In the genomic region with DNA sequence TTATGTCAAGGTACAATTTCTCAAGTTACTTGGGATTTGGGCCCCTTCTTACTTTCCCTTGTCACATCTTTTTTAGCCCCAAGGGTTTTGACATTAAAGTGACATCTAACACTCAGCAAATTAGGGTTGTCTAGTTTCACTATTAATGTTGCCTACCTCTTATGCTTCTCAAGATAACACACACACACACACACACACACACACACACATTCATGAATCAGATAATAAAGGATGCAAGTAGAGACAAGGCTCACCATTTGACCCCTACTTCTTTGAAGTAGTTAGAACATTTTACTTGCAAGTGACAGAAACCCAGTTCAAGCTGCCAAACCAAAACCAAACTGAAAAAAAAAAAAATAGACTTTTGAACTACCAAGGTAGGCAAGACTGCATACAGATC, we compare ENCODE assay signal across 26 cellular contexts.
DNase-seq lines count a peak whose midpoint lies in the region; ATAC-seq, FAIRE-seq and TF ChIP-seq lines count a peak whose summit lies in the region.
"Had no signal": no experiment of that assay in that cellular context is flagged by ENCODE, and none has a peak within 500 bp of the region (broad histone marks: within the 10 kb centered on the region; RNA-seq: fewer than 3 reads in every experiment).

No MANE protein-coding gene starts in this region.

- no peaks in the 10 kb centered on the region for H3K4me1 Mint-ChIP-seq in neural progenitor cell

- no peaks in the 10 kb centered on the region for H3K79me2 ChIP-seq in neural progenitor cell (ENCODE audit: low read depth)

- H3K4me3 Mint-ChIP-seq in neural progenitor cell, result no peak overlapping the region
- H3K4me3 Mint-ChIP-seq: dendritic cell treated with granulocyte-macrophage colony-stimulating factor and Interleukin-4, amounts not matched to agents 40 ng/mL and 50 ng/mL, for 4 days had no signal

- peaks cover 11% of the 10 kb centered on the region for H3K9me3 Mint-ChIP-seq in neural progenitor cell

- intact Hi-C loops in heart right ventricle (cut with DNase I), result no loop called here

- no peak for ATAC-seq in RWPE2 (ENCODE audit: low read depth)
- no peak for ATAC-seq in heart right ventricle
- no peak for ATAC-seq in GM19467 (IDR thresholded peaks at IDR 0.05; ENCODE audit: unreplicated experiment)
- ATAC-seq: GM12878, left colon had no signal

- H3K27ac ChIP-seq in RWPE2 (ENCODE audit: poor library complexity, severe bottlenecking), result peak overlapping the region; percentile 89
- no peak overlapping the region for H3K27ac ChIP-seq in heart right ventricle
- no peak overlapping the region for H3K27ac ChIP-seq in neural progenitor cell
- H3K27ac ChIP-seq: cardiac muscle cell, KMS-11, tibial artery had no signal

- no peak overlapping the region for H3K9ac ChIP-seq in neural progenitor cell
- H3K9ac ChIP-seq: KMS-11 had no signal

- FAIRE-seq in bronchial epithelial cell (lab: Jason Lieb, UNC), result no peak
- FAIRE-seq: GM12878, HTR-8/SVneo had no signal

- no peaks in the 10 kb centered on the region for H4K20me1 ChIP-seq in neural progenitor cell (ENCODE audit: low read depth)

- DNase-seq in stimulated activated CD4-positive, alpha-beta T cell treated with anti-CD3 and anti-CD28 coated beads, Interleukin-15, amount 100 ng/mL, for 24 hours, result peak; percentile 20
- DNase-seq in stimulated activated CD4-positive, alpha-beta T cell treated with anti-CD3 and anti-CD28 coated beads, Interleukin-12 subunit alpha, Interleukin-12 subunit beta, amount 100 ng/mL, for 4 hours, result no peak
- no peak for DNase-seq in RWPE2 (ENCODE audit: low spot score)
- peak; percentile 22 for DNase-seq in bronchial epithelial cell (ENCODE audit: low read depth)
- DNase-seq in heart right ventricle, result no peak
- no peak for DNase-seq in effector CD8-positive, alpha-beta T cell (lab: John Stamatoyannopoulos, UW)
- DNase-seq in neural progenitor cell (ENCODE audit: low spot score), result no peak
- DNase-seq: activated CD8-positive, alpha-beta memory T cell treated with anti-CD3 and anti-CD28 coated beads for 24 hours; glutamatergic neuron; left colon; mesenchymal stem cell; NCI-H1930; NCI-H345; NCI-H82; OCI-M1; SIG-M5; stimulated activated CD4-positive, alpha-beta T cell treated with anti-CD3 and anti-CD28 coated beads, Interleukin-2, amount 100 ng/mL, for 48 hours; stimulated activated naive CD4-positive, alpha-beta T cell treated with Interleukin-2 at 50 U/mL for 16 hours; tibial artery had no signal

- TF ChIP-seq CTCF in RWPE2 (IDR thresholded peaks at IDR 0.05; ENCODE audit: poor library complexity, severe bottlenecking) (no peak), bronchial epithelial cell (IDR thresholded peaks at IDR 0.05; ENCODE audit: insufficient read depth, low read length, severe bottlenecking) (no peak), heart right ventricle (IDR thresholded peaks at IDR 0.05) (no peak), neural progenitor cell (IDR thresholded peaks at IDR 0.05) (no peak)

- H3K27me3 Mint-ChIP-seq in neural progenitor cell (ENCODE audit: insufficient read depth, low read depth), result no peaks in the 10 kb centered on the region

- H3K4me1 ChIP-seq in RWPE2 (ENCODE audit: insufficient read depth, poor library complexity, severe bottlenecking) (peaks cover 24% of the 10 kb centered on the region), heart right ventricle (peaks cover 0 to 29% (median under 1%) of the 10 kb centered on the region in 9 donors), neural progenitor cell (no peaks in the 10 kb centered on the region)
- H3K4me1 ChIP-seq: tibial artery had no signal

- H3K27me3 ChIP-seq in RWPE2 (ENCODE audit: insufficient read depth, poor library complexity, severe bottlenecking) (no peaks in the 10 kb centered on the region), bronchial epithelial cell (ENCODE audit: control insufficient read depth, insufficient read depth, low read length) (no peaks in the 10 kb centered on the region), heart right ventricle (no peaks in the 10 kb centered on the region), neural progenitor cell (no peaks in the 10 kb centered on the region)
- H3K27me3 ChIP-seq: cardiac muscle cell, tibial artery had no signal

- H3K36me3 ChIP-seq in RWPE2 (ENCODE audit: low read depth) (no peaks in the 10 kb centered on the region), bronchial epithelial cell (ENCODE audit: control insufficient read depth, insufficient read depth, low read length) (no peaks in the 10 kb centered on the region), heart right ventricle (no peaks in the 10 kb centered on the region), neural progenitor cell (no peaks in the 10 kb centered on the region)
- H3K36me3 ChIP-seq: cardiac muscle cell, tibial artery had no signal

- H2AFZ ChIP-seq in neural progenitor cell (replicated peaks), result no peak overlapping the region

- H3F3A ChIP-seq in neural progenitor cell (ENCODE audit: low read depth), result no peaks in the 10 kb centered on the region

- no peaks in the 10 kb centered on the region for H3K9me3 ChIP-seq in RWPE2 (ENCODE audit: severe bottlenecking)
- H3K9me3 ChIP-seq in heart right ventricle, result peaks cover 0 to 4% (median 0%) of the 10 kb centered on the region in 11 donors
- H3K9me3 ChIP-seq in neural progenitor cell (ENCODE audit: low read depth), result no peaks in the 10 kb centered on the region
- H3K9me3 ChIP-seq: tibial artery had no signal

- H3K36me3 Mint-ChIP-seq in neural progenitor cell, result no peaks in the 10 kb centered on the region

- H3K4me3 ChIP-seq in RWPE2 (ENCODE audit: severe bottlenecking) (no peak overlapping the region), bronchial epithelial cell (ENCODE audit: low read depth, low read length) (no peak overlapping the region), heart right ventricle (no peak overlapping the region), neural progenitor cell (no peak overlapping the region)
- H3K4me3 ChIP-seq: cardiac muscle cell, GM12878, skin epidermis, tibial artery had no signal

- no peak overlapping the region for H3K27ac Mint-ChIP-seq in neural progenitor cell
- H3K27ac Mint-ChIP-seq: dendritic cell treated with granulocyte-macrophage colony-stimulating factor and Interleukin-4, amounts not matched to agents 40 ng/mL and 50 ng/mL, for 4 days had no signal

- H3K4me2 ChIP-seq in neural progenitor cell, result no peak overlapping the region
- H3K4me2 ChIP-seq: KMS-11 had no signal

Comparison
In these comparisons a context has a peak if more than half of its experiments do, and no peak if none do; other contexts are left out.
1. DNase-seq: peak in stimulated activated CD4-positive, alpha-beta T cell treated with anti-CD3 and anti-CD28 coated beads, Interleukin-15, amount 100 ng/mL, for 24 hours (single experiment) and bronchial epithelial cell (single experiment); none in stimulated activated CD4-positive, alpha-beta T cell treated with anti-CD3 and anti-CD28 coated beads, Interleukin-12 subunit alpha, Interleukin-12 subunit beta, amount 100 ng/mL, for 4 hours (single experiment), RWPE2 (single experiment), heart right ventricle (0 of 2), effector CD8-positive, alpha-beta T cell (single experiment) and neural progenitor cell (single experiment).